ENCODE assay signal across 8 cellular contexts in the genomic region with DNA sequence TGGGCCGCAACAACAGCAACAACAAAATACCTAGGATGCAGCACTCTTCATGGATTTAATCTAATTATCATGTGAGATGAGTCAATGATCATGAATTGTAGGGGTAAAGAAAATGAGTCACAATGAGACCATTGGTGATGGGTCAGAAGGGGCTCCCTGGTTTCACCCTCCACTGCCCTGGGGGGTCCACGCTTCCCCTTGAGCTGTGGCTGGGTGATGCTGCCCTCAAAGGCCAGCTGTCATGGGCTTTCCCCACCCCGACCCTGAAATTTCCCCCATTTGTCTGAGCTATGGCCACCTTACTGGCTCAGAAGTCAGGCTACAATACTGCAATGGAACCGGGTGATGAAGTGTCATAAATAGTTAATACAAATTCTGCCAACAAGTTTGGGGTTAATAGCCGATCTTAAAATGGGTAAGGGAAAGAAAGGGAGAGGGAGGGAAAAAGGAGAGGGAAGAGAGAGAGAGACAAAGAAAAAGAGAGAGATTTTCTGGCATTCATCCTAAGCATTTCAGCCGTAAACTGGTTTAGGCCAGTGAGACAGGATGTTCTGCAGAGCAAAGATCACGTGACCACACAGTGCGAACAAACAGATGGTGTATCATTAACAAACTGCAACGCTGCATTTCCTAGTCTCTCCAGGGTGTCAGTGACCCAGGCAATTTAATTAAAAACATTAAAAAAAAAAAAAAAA.
A peak's percentile ranks its signal among the peaks of the same experiment; 100 is the strongest.
DNase-seq lines count a peak whose midpoint lies in the region; ATAC-seq, FAIRE-seq and TF ChIP-seq lines count a peak whose summit lies in the region.

No MANE protein-coding gene starts in this region.

- peak overlapping the region; percentile 59; the same call in 1 of the 2 replicates for H3K27ac Mint-ChIP-seq in WTC11

- peak overlapping the region; percentile 31 for H3K9ac ChIP-seq in endothelial cell of umbilical vein (replicated peaks; ENCODE audit: extremely low read depth, insufficient read depth, low read length)

- TF ChIP-seq CTCF in WTC11 (IDR thresholded peaks at IDR 0.05) (no peak), endothelial cell of umbilical vein (IDR thresholded peaks at IDR 0.05; ENCODE audit: extremely low read depth in 1 of 2, insufficient read depth in 1 of 2, low read depth in 1 of 2, low read length in 2 of 2) (no peak), upper lobe of left lung (IDR thresholded peaks at IDR 0.05) (no peak), omental fat pad (IDR thresholded peaks at IDR 0.05) (no peak)

- no peak overlapping the region for H3K4me2 ChIP-seq in endothelial cell of umbilical vein (ENCODE audit: insufficient read depth, low read length)

- no peaks in the 10 kb centered on the region for H3K9me3 Mint-ChIP-seq in WTC11

- peaks cover 43% of the 10 kb centered on the region for H3K4me1 Mint-ChIP-seq in WTC11

- no peaks in the 10 kb centered on the region for H3K79me2 ChIP-seq in endothelial cell of umbilical vein (ENCODE audit: control insufficient read depth, insufficient read depth, low read length)

- H3K4me3 ChIP-seq in endothelial cell of umbilical vein (replicated peaks in 1 of 3; ENCODE audit: insufficient read depth in 1 of 3, low read depth in 1 of 3, low read length in 3 of 3) (no peak overlapping the region), upper lobe of left lung (no peak overlapping the region)

- H3K27ac ChIP-seq in endothelial cell of umbilical vein (ENCODE audit: insufficient read depth, low read depth, low read length) (peak overlapping the region; percentile 59), upper lobe of left lung (peak overlapping the region; percentile 22 to 82 (median 65))

- FAIRE-seq in endothelial cell of umbilical vein (lab: Jason Lieb, UNC): peak; percentile 97

- CTCF ChIA-PET in WTC11 (lab: Charles Lee): interaction anchor here (1.6 kb wide), 1 partner anchor 145 kb away, joined by 4 read pairs; no protein-coding TSS in a partner anchor
- CTCF ChIA-PET in endothelial cell of umbilical vein (lab: Charles Lee): no interaction called here

- no peaks in the 10 kb centered on the region for H3K36me3 Mint-ChIP-seq in WTC11

- TF ChIP-seq POLR2A in endothelial cell of umbilical vein (IDR thresholded peaks at IDR 0.05; ENCODE audit: low read depth, low read length) (peak; percentile 23), upper lobe of left lung (IDR thresholded peaks at IDR 0.05) (peak in 1 of 4 donors; percentile 13)

- DNase-seq in COLO829 (ENCODE audit: low spot score) (peak; percentile 72), NCI-H146 (lab: John Stamatoyannopoulos, UW) (peak; percentile 91), WTC11 (ENCODE audit: low spot score) (no peak), endothelial cell of umbilical vein (ENCODE audit: low read depth, low spot score) (peak; percentile 78), myocyte (ENCODE audit: low read depth) (peak; percentile 91), upper lobe of left lung (peak in 1 of 2 donors; percentile 70), omental fat pad (ENCODE audit: low spot score) (no peak)

- peak in 1 of 4 donors; percentile 32 for TF ChIP-seq EP300 in upper lobe of left lung (IDR thresholded peaks at IDR 0.05)

- H3K27me3 ChIP-seq in endothelial cell of umbilical vein (ENCODE audit: control insufficient read depth in 2 of 2, insufficient read depth in 2 of 2, low read length in 2 of 2) (no peaks in the 10 kb centered on the region), upper lobe of left lung (no peaks in the 10 kb centered on the region)

- H3K9me3 ChIP-seq in endothelial cell of umbilical vein (replicated peaks; ENCODE audit: control insufficient read depth, insufficient read depth, low read length) (no peaks in the 10 kb centered on the region), upper lobe of left lung (no peaks in the 10 kb centered on the region)

- BruUV-seq in endothelial cell of umbilical vein (replicated peaks; lab: Mats Ljungman, UMichigan): TSS peak; percentile 70

- H4K20me1 ChIP-seq in endothelial cell of umbilical vein (replicated peaks; ENCODE audit: control insufficient read depth, extremely low read depth, insufficient read depth, low read length): no peaks in the 10 kb centered on the region

- WGBS in upper lobe of left lung, 2 donors: 31 to 33% methylated on average over 9 of the region's 9 CpGs

- H3K4me3 Mint-ChIP-seq in WTC11: no peak overlapping the region

- peak; percentile 52 for ATAC-seq in GM21390 (IDR thresholded peaks at IDR 0.05; ENCODE audit: unreplicated experiment)
- ATAC-seq in WTC11: no peak
- peak; percentile 74 to 79 for ATAC-seq in upper lobe of left lung (ENCODE audit: low FRiP score in 2 of 2)
- no peak for ATAC-seq in omental fat pad (ENCODE audit: low FRiP score)

- intact Hi-C loops in endothelial cell of umbilical vein (cut with micrococcal nuclease): no loop called here

- no peaks in the 10 kb centered on the region for H3K9me1 ChIP-seq in endothelial cell of umbilical vein (replicated peaks; ENCODE audit: control insufficient read depth, extremely low read depth, insufficient read depth, low read length)

- H3K36me3 ChIP-seq in endothelial cell of umbilical vein (ENCODE audit: control insufficient read depth in 2 of 2, extremely low read depth in 1 of 2, insufficient read depth in 2 of 2, low read length in 2 of 2) (no peaks in the 10 kb centered on the region), upper lobe of left lung (no peaks in the 10 kb centered on the region)

- no peaks in the 10 kb centered on the region for H3K27me3 Mint-ChIP-seq in WTC11 (ENCODE audit: low read depth)

- H2AFZ ChIP-seq in endothelial cell of umbilical vein (ENCODE audit: low read depth, low read length): peak overlapping the region; percentile 70

- peaks cover 10% of the 10 kb centered on the region for H3K4me1 ChIP-seq in endothelial cell of umbilical vein (ENCODE audit: control insufficient read depth, extremely low read depth, insufficient read depth, low read length)
- H3K4me1 ChIP-seq in upper lobe of left lung: peaks cover 14 to 21% (median 20%) of the 10 kb centered on the region in 4 donors

- dilution Hi-C loops in endothelial cell of umbilical vein (cut with MboI; ENCODE audit: extremely low pct_ligation_motif_present, low sequenced_read_pairs): no loop called here

- POLR2A ChIA-PET in WTC11 (lab: Charles Lee): interaction anchor here (0.6 kb wide), 1 partner anchor 49 kb away, joined by 3 read pairs; no protein-coding TSS in a partner anchor
- POLR2A ChIA-PET in endothelial cell of umbilical vein (lab: Charles Lee): no interaction called here

TF ChIP-seq in WTC11, 78 proteins besides CTCF, POLR2A, EP300 and RAD21:
- no peak for TF ChIP-seq PRRX2 (CRISPR knock-in tag; IDR thresholded peaks at IDR 0.05)
- peak; percentile 72 for TF ChIP-seq USF2 (CRISPR knock-in tag; IDR thresholded peaks at IDR 0.05)

TF ChIP-seq in endothelial cell of umbilical vein, 7 proteins besides CTCF, POLR2A, EP300 and RAD21:
- no peak for TF ChIP-seq MYC (IDR thresholded peaks at IDR 0.05; ENCODE audit: low read depth, low read length)
- no peak for TF ChIP-seq JUN (IDR thresholded peaks at IDR 0.05; ENCODE audit: borderline replicate concordance, insufficient read depth, insufficient read length, low read depth)
- TF ChIP-seq, protein P1, sequence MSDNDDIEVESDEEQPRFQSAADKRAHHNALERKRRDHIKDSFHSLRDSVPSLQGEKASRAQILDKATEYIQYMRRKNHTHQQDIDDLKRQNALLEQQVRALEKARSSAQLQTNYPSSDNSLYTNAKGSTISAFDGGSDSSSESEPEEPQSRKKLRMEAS (IDR thresholded peaks at IDR 0.05; ENCODE audit: insufficient read depth, insufficient read length): peak; percentile 33
- TF ChIP-seq POLR2AphosphoS5 (IDR thresholded peaks at IDR 0.05; ENCODE audit: insufficient read depth, low read depth, low read length): peak; percentile 37
- TF ChIP-seq FOS (IDR thresholded peaks at IDR 0.05; ENCODE audit: borderline replicate concordance, insufficient read depth, low read length): peak; percentile 33
TF ChIP-seq in endothelial cell of umbilical vein: peak in this region for 3.

Comparison
In these comparisons a context has a peak if more than half of its experiments do, and no peak if none do; other contexts are left out.
1. DNase-seq: peak in COLO829 (single experiment), NCI-H146 (single experiment), endothelial cell of umbilical vein (single experiment) and myocyte (single experiment); none in WTC11 (single experiment) and omental fat pad (single experiment).
2. ATAC-seq: peak in GM21390 (single experiment) and upper lobe of left lung (2 of 2); none in WTC11 (single experiment) and omental fat pad (single experiment).